ENCODE assay signal across 24 cellular contexts in genomic region chr11:116458546-116458945, GRCh38.
"Had no signal": no experiment of that assay in that cellular context is flagged by ENCODE, and none has a peak within 500 bp of the region (broad histone marks: within the 10 kb centered on the region; RNA-seq: fewer than 3 reads in every experiment).

No MANE protein-coding gene starts in this region.

- H3K4me1 ChIP-seq: left ventricle myocardium inferior had no signal

- H3K27me3 ChIP-seq: uterus had no signal

- H3K36me3 ChIP-seq: left ventricle myocardium inferior, thoracic aorta, uterus had no signal

- H3K9me3 Mint-ChIP-seq: activated CD4-positive, alpha-beta memory T cell treated with anti-CD3 and anti-CD28 coated beads for 36 hours; activated CD4-positive, alpha-beta T cell treated with anti-CD3 and anti-CD28 coated beads, Interleukin-2, amount 10 ng/mL, durations not matched to agents 24 days and 14 days; activated naive CD4-positive, alpha-beta T cell treated with anti-CD3 and anti-CD28 coated beads, Interleukin-2, amount 10 ng/mL, durations not matched to agents 7 days and 5 days; activated naive CD8-positive, alpha-beta T cell treated with anti-CD3 and anti-CD28 coated beads, Interleukin-2, amount 10 ng/mL, durations not matched to agents 7 days and 5 days; activated T-cell treated with anti-CD3 and anti-CD28 coated beads, Interleukin-2, amount 50 U/mL, for 24 hours; dendritic cell treated with granulocyte-macrophage colony-stimulating factor and Interleukin-4, amounts not matched to agents 40 ng/mL and 50 ng/mL, for 4 days; neural crest cell; stimulated activated effector memory CD8-positive, alpha-beta T cell treated with anti-CD3 and anti-CD28 coated beads, Interleukin-12 subunit alpha, Interleukin-12 subunit beta, amount 100 ng/mL, for 72 hours; stimulated activated naive CD8-positive, alpha-beta T cell treated with anti-CD3 and anti-CD28 coated beads, Interleukin-15, Interleukin-2, amounts not matched to agents 100 ng/mL and 50 ng/mL, for 24 hours; T-helper 2 cell treated with Interferon-gamma antibody and Interleukin-4, amounts not matched to agents 5 μg/mL and 100 μg/mL, for 36 hours had no signal

- H3K36me3 Mint-ChIP-seq: activated CD4-positive, alpha-beta memory T cell treated with anti-CD3 and anti-CD28 coated beads for 36 hours; activated naive CD4-positive, alpha-beta T cell treated with anti-CD3 and anti-CD28 coated beads, Interleukin-2, amount 10 ng/mL, durations not matched to agents 7 days and 5 days; activated naive CD8-positive, alpha-beta T cell treated with anti-CD3 and anti-CD28 coated beads, Interleukin-2, amount 10 ng/mL, durations not matched to agents 7 days and 5 days; stimulated activated effector memory CD8-positive, alpha-beta T cell treated with anti-CD3 and anti-CD28 coated beads, Interleukin-12 subunit alpha, Interleukin-12 subunit beta, amount 100 ng/mL, for 72 hours; T-cell had no signal

- H3K4me1 Mint-ChIP-seq: activated CD4-positive, alpha-beta T cell treated with anti-CD3 and anti-CD28 coated beads, Interleukin-2, amount 10 ng/mL, durations not matched to agents 24 days and 14 days; activated naive CD4-positive, alpha-beta T cell treated with anti-CD3 and anti-CD28 coated beads, Interleukin-2, amount 10 ng/mL, durations not matched to agents 7 days and 5 days; activated naive CD8-positive, alpha-beta T cell treated with anti-CD3 and anti-CD28 coated beads, Interleukin-2, amount 10 ng/mL, durations not matched to agents 7 days and 5 days; T-cell had no signal

- H3K27ac ChIP-seq: left ventricle myocardium inferior, skin epidermis, thoracic aorta had no signal

- H3K9me3 ChIP-seq: left ventricle myocardium inferior, mucosa of descending colon, thoracic aorta, uterus had no signal

- H3K4me3 ChIP-seq: left ventricle myocardium inferior, lung, mucosa of descending colon, skin epidermis, thoracic aorta, uterus had no signal

- DNase-seq: activated CD4-positive, alpha-beta memory T cell treated with anti-CD3 and anti-CD28 coated beads for 36 hours; activated CD4-positive, alpha-beta T cell treated with anti-CD3 and anti-CD28 coated beads, Interleukin-2, amount 10 ng/mL, durations not matched to agents 24 days and 14 days; activated CD8-positive, alpha-beta memory T cell treated with anti-CD3 and anti-CD28 coated beads, Interleukin-2, amount 50 U/mL, for 48 hours; activated gamma-delta T cell; activated naive CD4-positive, alpha-beta T cell treated with anti-CD3 and anti-CD28 coated beads, Interleukin-2, amount 10 ng/mL, durations not matched to agents 7 days and 5 days; activated naive CD8-positive, alpha-beta T cell treated with anti-CD3 and anti-CD28 coated beads, Interleukin-2, amount 10 ng/mL, durations not matched to agents 7 days and 5 days; activated T-cell treated with anti-CD3 and anti-CD28 coated beads, Interleukin-2, amount 50 U/mL, for 24 hours; central memory CD4-positive, alpha-beta T cell; effector CD4-positive, alpha-beta T cell; left ventricle myocardium inferior; occipital lobe; stimulated activated CD4-positive, alpha-beta T cell treated with anti-CD3 and anti-CD28 coated beads, Interleukin-4, amount 100 ng/mL, for 24 hours; T-cell; trophoblast cell had no signal

- H3K27ac Mint-ChIP-seq: activated CD4-positive, alpha-beta memory T cell treated with anti-CD3 and anti-CD28 coated beads for 36 hours; activated CD4-positive, alpha-beta T cell treated with anti-CD3 and anti-CD28 coated beads, Interleukin-2, amount 10 ng/mL, durations not matched to agents 24 days and 14 days; activated naive CD4-positive, alpha-beta T cell treated with anti-CD3 and anti-CD28 coated beads, Interleukin-2, amount 10 ng/mL, durations not matched to agents 7 days and 5 days; activated naive CD8-positive, alpha-beta T cell treated with anti-CD3 and anti-CD28 coated beads, Interleukin-2, amount 10 ng/mL, durations not matched to agents 7 days and 5 days; activated T-cell treated with anti-CD3 and anti-CD28 coated beads, Interleukin-2, amount 50 U/mL, for 24 hours; dendritic cell treated with granulocyte-macrophage colony-stimulating factor and Interleukin-4, amounts not matched to agents 40 ng/mL and 50 ng/mL, for 4 days; stimulated activated effector memory CD8-positive, alpha-beta T cell treated with anti-CD3 and anti-CD28 coated beads, Interleukin-12 subunit alpha, Interleukin-12 subunit beta, amount 100 ng/mL, for 72 hours; stimulated activated naive CD8-positive, alpha-beta T cell treated with anti-CD3 and anti-CD28 coated beads, Interleukin-15, Interleukin-2, amounts not matched to agents 100 ng/mL and 50 ng/mL, for 24 hours; T-cell; T-helper 2 cell treated with Interferon-gamma antibody and Interleukin-4, amounts not matched to agents 5 μg/mL and 100 μg/mL, for 36 hours had no signal

- H3K27me3 Mint-ChIP-seq: activated naive CD8-positive, alpha-beta T cell treated with anti-CD3 and anti-CD28 coated beads, Interleukin-2, amount 10 ng/mL, durations not matched to agents 7 days and 5 days had no signal

- H3K4me3 Mint-ChIP-seq: activated CD4-positive, alpha-beta memory T cell treated with anti-CD3 and anti-CD28 coated beads for 36 hours; activated CD4-positive, alpha-beta T cell treated with anti-CD3 and anti-CD28 coated beads, Interleukin-2, amount 10 ng/mL, durations not matched to agents 24 days and 14 days; activated naive CD4-positive, alpha-beta T cell treated with anti-CD3 and anti-CD28 coated beads, Interleukin-2, amount 10 ng/mL, durations not matched to agents 7 days and 5 days; activated naive CD8-positive, alpha-beta T cell treated with anti-CD3 and anti-CD28 coated beads, Interleukin-2, amount 10 ng/mL, durations not matched to agents 7 days and 5 days; activated T-cell treated with anti-CD3 and anti-CD28 coated beads, Interleukin-2, amount 50 U/mL, for 24 hours; dendritic cell treated with granulocyte-macrophage colony-stimulating factor and Interleukin-4, amounts not matched to agents 40 ng/mL and 50 ng/mL, for 4 days; neural crest cell; stimulated activated effector memory CD8-positive, alpha-beta T cell treated with anti-CD3 and anti-CD28 coated beads, Interleukin-12 subunit alpha, Interleukin-12 subunit beta, amount 100 ng/mL, for 72 hours; stimulated activated naive CD8-positive, alpha-beta T cell treated with anti-CD3 and anti-CD28 coated beads, Interleukin-15, Interleukin-2, amounts not matched to agents 100 ng/mL and 50 ng/mL, for 24 hours; T-cell; T-helper 2 cell treated with Interferon-gamma antibody and Interleukin-4, amounts not matched to agents 5 μg/mL and 100 μg/mL, for 36 hours had no signal
